Comparison of ENCODE assay signal across 19 cellular contexts in genomic region chr3:178086419-178086818, GRCh38.
A peak's percentile ranks its signal among the peaks of the same experiment; 100 is the strongest.
DNase-seq lines count a peak whose midpoint lies in the region; ATAC-seq and TF ChIP-seq lines count a peak whose summit lies in the region.
"Had no signal": no experiment of that assay in that cellular context is flagged by ENCODE, and none has a peak within 500 bp of the region (broad histone marks: within the 10 kb centered on the region; RNA-seq: fewer than 3 reads in every experiment).

No MANE protein-coding gene starts in this region.

- H3K36me3 ChIP-seq in Panc1 (ENCODE audit: control insufficient read depth, insufficient read depth, low read length) (no peaks in the 10 kb centered on the region), smooth muscle cell (ENCODE audit: low read depth) (no peaks in the 10 kb centered on the region)
- H3K36me3 ChIP-seq: esophagus squamous epithelium, HAP-1, heart right ventricle, Peyer's patch, tibial artery had no signal

- H3K9me3 ChIP-seq in Panc1 (ENCODE audit: control insufficient read depth, insufficient read depth, low read depth, low read length): no peaks in the 10 kb centered on the region
- no peaks in the 10 kb centered on the region for H3K9me3 ChIP-seq in smooth muscle cell (replicated peaks; ENCODE audit: low read depth)
- H3K9me3 ChIP-seq: Caco-2, esophagus squamous epithelium, HAP-1, heart right ventricle, Peyer's patch, tibial artery had no signal

- no peaks in the 10 kb centered on the region for H4K20me1 ChIP-seq in smooth muscle cell (ENCODE audit: low read depth)

- H3K27ac ChIP-seq in Panc1 (ENCODE audit: low read length) (peak overlapping the region; percentile 32; the same call in 1 of the 2 replicates), temporal lobe (ENCODE audit: low read depth, low read length) (peak overlapping the region; percentile 89), smooth muscle cell (ENCODE audit: low read depth) (no peak overlapping the region)

- POLR2A ChIA-PET in Panc1 (lab: Charles Lee): no interaction called here

- no peaks in the 10 kb centered on the region for H3K27me3 ChIP-seq in Panc1 (ENCODE audit: control insufficient read depth, insufficient read depth, low read length)
- H3K27me3 ChIP-seq in smooth muscle cell (ENCODE audit: low read depth): no peaks in the 10 kb centered on the region
- H3K27me3 ChIP-seq: esophagus squamous epithelium, heart right ventricle, Peyer's patch, tibial artery had no signal

- intact Hi-C loops in Panc1 (cut with micrococcal nuclease; ENCODE audit: unreplicated experiment): no loop called here

- TF ChIP-seq CTCF in Panc1 (IDR thresholded peaks at IDR 0.05) (no peak), smooth muscle cell (IDR thresholded peaks at IDR 0.05; ENCODE audit: borderline replicate concordance, insufficient read depth, poor library complexity, severe bottlenecking) (no peak)

- 69% methylated on average over 3 of the region's 3 CpGs for WGBS in smooth muscle cell (ENCODE audit: low lambda C conversion rate)

- no TSS peak for BruUV-seq in Panc1 (replicated peaks; lab: Mats Ljungman, UMichigan)

- H3K4me3 ChIP-seq in Panc1 (ENCODE audit: low read depth in 2 of 2, low read length in 2 of 2) (no peak overlapping the region), smooth muscle cell (no peak overlapping the region)
- H3K4me3 ChIP-seq: esophagus squamous epithelium, HAP-1, heart right ventricle, Peyer's patch, tibial artery had no signal

- CTCF ChIA-PET in Panc1 (lab: Charles Lee): no interaction called here

- H3K9ac ChIP-seq in smooth muscle cell (ENCODE audit: low read depth): no peak overlapping the region

- ATAC-seq in Panc1: no peak
- ATAC-seq: heart right ventricle had no signal

- H3K4me1 ChIP-seq in Panc1 (ENCODE audit: control insufficient read depth, insufficient read depth, low read length) (peaks cover 20% of the 10 kb centered on the region), smooth muscle cell (ENCODE audit: low read depth) (peaks cover 35% of the 10 kb centered on the region)
- H3K4me1 ChIP-seq: HAP-1 had no signal

- in situ Hi-C loops in Panc1 (cut with HindIII; ENCODE audit: low pct_unique_long_range_greater_than_20kb, low sequenced_read_pairs): no loop called here

- no peak overlapping the region for H3K4me2 ChIP-seq in smooth muscle cell

- DNase-seq in NCI-H510A treated with DMSO at 0.1 percent for 48 hours (lab: John Stamatoyannopoulos, UW): peak; percentile 65
- DNase-seq in NCI-H510A (lab: John Stamatoyannopoulos, UW): no peak
- DNase-seq in Panc1 (ENCODE audit: low read depth, low spot score): no peak
- DNase-seq in fibroblast of peridontal ligament (ENCODE audit: extremely low read depth): peak; percentile 33
- DNase-seq in NCI-H2107 treated with DMSO at 0.1 percent for 48 hours (lab: John Stamatoyannopoulos, UW; ENCODE audit: unreplicated experiment): no peak
- no peak for DNase-seq in NCI-H1930 (lab: John Stamatoyannopoulos, UW)
- no peak for DNase-seq in smooth muscle cell (lab: John Stamatoyannopoulos, UW; ENCODE audit: unreplicated experiment)
- DNase-seq: ACHN; activated CD4-positive, CD25-positive, alpha-beta regulatory T cell treated with anti-CD3 and anti-CD28 coated beads, Interleukin-2, amount 50 U/mL, for 72 hours; Caco-2; esophagus squamous epithelium; GF-D8; heart right ventricle; midbrain; NCI-H1105 treated with DMSO at 0.1 percent for 48 hours; Peyer's patch; tibial artery had no signal

- no peak overlapping the region for H2AFZ ChIP-seq in smooth muscle cell (ENCODE audit: low read depth)

- H3K79me2 ChIP-seq in smooth muscle cell (ENCODE audit: low read depth): no peaks in the 10 kb centered on the region

- H3F3A ChIP-seq in smooth muscle cell (ENCODE audit: low read depth): peaks cover 8% of the 10 kb centered on the region

Comparison
In these comparisons a context has a peak if more than half of its experiments do, and no peak if none do; other contexts are left out.
1. DNase-seq: peak in NCI-H510A treated with DMSO at 0.1 percent for 48 hours (single experiment) and fibroblast of peridontal ligament (single experiment); none in NCI-H510A (single experiment), Panc1 (single experiment), NCI-H2107 treated with DMSO at 0.1 percent for 48 hours (single experiment), NCI-H1930 (0 of 2) and smooth muscle cell (single experiment).